20 cellular contexts compared by ENCODE assay signal in the genomic region with DNA sequence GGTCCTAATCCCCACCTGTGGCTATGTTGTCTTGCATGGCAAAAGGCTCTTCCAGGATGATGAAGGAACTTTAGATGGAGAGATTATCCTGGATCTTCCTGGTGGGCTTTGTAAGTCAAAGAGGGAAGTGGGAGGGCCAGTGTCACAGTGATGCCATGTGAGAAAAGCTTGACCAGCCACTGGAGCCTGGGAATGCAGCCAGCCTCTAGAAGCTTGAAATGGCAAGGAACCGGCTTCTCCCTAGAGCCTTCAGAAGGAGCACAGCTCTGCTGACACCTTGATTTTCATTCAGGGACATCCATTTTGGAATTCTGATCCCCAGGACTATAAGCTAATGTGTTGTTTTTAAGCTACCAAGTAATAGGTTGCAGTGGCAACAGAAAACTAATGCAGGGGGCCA. TPM values are rescaled to one million over a fixed set of nuclear protein-coding genes. Genes with fewer than 3 reads are reported as not detected.
DNase-seq lines count a peak whose midpoint lies in the region; ATAC-seq and TF ChIP-seq lines count a peak whose summit lies in the region.
"Had no signal": no experiment of that assay in that cellular context is flagged by ENCODE, and none has a peak within 500 bp of the region (broad histone marks: within the 10 kb centered on the region; RNA-seq: fewer than 3 reads in every experiment).

No MANE protein-coding gene starts in this region.

- peaks cover 35% of the 10 kb centered on the region for H3K4me1 ChIP-seq in osteoblast (ENCODE audit: insufficient read depth, low read length)
- H3K4me1 ChIP-seq: A549 had no signal

- H3K9me3 ChIP-seq in osteoblast (ENCODE audit: low read depth, low read length) = no peaks in the 10 kb centered on the region
- H3K9me3 ChIP-seq: A549 had no signal

- no peaks in the 10 kb centered on the region for H4K20me1 ChIP-seq in osteoblast (ENCODE audit: insufficient read depth, low read length)

- no peaks in the 10 kb centered on the region for H3K36me3 ChIP-seq in osteoblast (ENCODE audit: insufficient read depth, low read length)

- no peak for ATAC-seq in HG02623 (IDR thresholded peaks at IDR 0.05; ENCODE audit: unreplicated experiment)
- ATAC-seq: A549 had no signal

- no peak overlapping the region for H3K4me3 ChIP-seq in osteoblast (ENCODE audit: insufficient read depth, low read length)
- H3K4me3 ChIP-seq: A549; BLaER1 treated with 17β-estradiol and CSF1 and Interleukin-3, amounts not matched to agents 10 nM and 100 nM had no signal

- H3K79me2 ChIP-seq in osteoblast (ENCODE audit: insufficient read depth, low read length) = no peaks in the 10 kb centered on the region

- DNase-seq in EH (ENCODE audit: low read depth) = peak; percentile 38
- peak; percentile 52 for DNase-seq in M059J (ENCODE audit: low read depth)
- peak; percentile 50 for DNase-seq in astrocyte of the hippocampus (ENCODE audit: low read depth, low spot score)
- no peak for DNase-seq in osteoblast (ENCODE audit: insufficient read length, low spot score, missing footprints)
- DNase-seq in NCI-H2196 (lab: John Stamatoyannopoulos, UW; ENCODE audit: unreplicated experiment) = no peak
- no peak for DNase-seq in cerebellum (ENCODE audit: low spot score)
- DNase-seq: AML-193; CD4-positive, alpha-beta T cell; H7; NCI-H1092; NCI-H1417 treated with DMSO at 0.1 percent for 48 hours; NCI-H1694 treated with DMSO at 0.1 percent for 48 hours; NCI-H2081; NCI-H510A treated with DMSO at 0.1 percent for 48 hours; Right ventricle myocardium superior had no signal

- H2AFZ ChIP-seq in osteoblast (ENCODE audit: low read length) = no peak overlapping the region

- no peak for TF ChIP-seq CTCF in osteoblast (IDR thresholded peaks at IDR 0.05; ENCODE audit: extremely low read depth, low read depth, low read length)

- no peaks in the 10 kb centered on the region for H3K27me3 ChIP-seq in osteoblast (ENCODE audit: insufficient read depth, low read length)
- H3K27me3 ChIP-seq: BLaER1 treated with 17β-estradiol and CSF1 and Interleukin-3, amounts not matched to agents 10 nM and 100 nM had no signal

- H3K27ac ChIP-seq in osteoblast (ENCODE audit: low read depth, low read length) = peak overlapping the region; percentile 42
- H3K27ac ChIP-seq: A549; BLaER1 treated with 17β-estradiol and CSF1 and Interleukin-3, amounts not matched to agents 10 nM and 100 nM had no signal

- no peak overlapping the region for H3K4me2 ChIP-seq in osteoblast (ENCODE audit: insufficient read depth, low read length)
- H3K4me2 ChIP-seq: A549; BLaER1 treated with 17β-estradiol and CSF1 and Interleukin-3, amounts not matched to agents 10 nM and 100 nM had no signal

RNA-seq across cellular contexts. Expression of gene CLEC3B, which starts 58.3 kb away (rescaled TPM):
- total RNA-seq in M059J (2014; rRNA removed; shearing (Covaris generic)) = 2.2 TPM in 1 of 2 replicates, not detected in the other
- total RNA-seq in osteoblast (48.9 and 52.5 TPM in 2 replicates), cerebellum (17.1 TPM)
- total RNA-seq: G401, H7, SK-MEL-5 had no signal

Comparison
In these comparisons a context has a peak if more than half of its experiments do, and no peak if none do; other contexts are left out.
1. DNase-seq: peak in EH (single experiment), M059J (single experiment) and astrocyte of the hippocampus (single experiment); none in osteoblast (single experiment), NCI-H2196 (single experiment) and cerebellum (single experiment).